ENCODE assay signal across 21 cellular contexts in the genomic region with DNA sequence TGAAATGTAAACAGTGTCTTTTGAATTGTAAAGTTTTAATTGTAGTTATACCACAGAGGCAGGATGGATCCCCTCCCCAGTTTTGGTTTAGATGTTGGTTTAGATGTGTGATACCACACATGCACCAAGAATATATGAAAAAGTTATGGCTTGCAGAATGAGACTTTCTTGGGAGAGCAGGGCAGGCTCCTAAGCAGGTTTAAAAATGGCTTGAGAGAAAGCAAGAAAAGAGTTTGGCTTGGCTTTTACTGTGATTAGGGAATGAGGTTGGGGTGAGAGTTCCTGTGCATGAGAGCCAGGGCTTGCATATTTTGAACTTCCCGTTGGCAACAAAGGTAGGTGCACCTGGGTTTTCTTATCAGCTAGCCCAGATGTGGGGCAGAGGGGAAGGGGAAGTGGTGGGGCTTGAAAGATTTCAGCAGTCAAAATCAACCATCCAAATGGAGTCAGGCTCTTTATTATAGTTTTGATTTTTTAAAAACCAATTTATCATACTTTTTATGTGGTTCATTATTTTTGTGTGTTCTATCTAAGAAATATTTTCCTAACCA.
DNase-seq lines count a peak whose midpoint lies in the region; ATAC-seq and TF ChIP-seq lines count a peak whose summit lies in the region.
"Had no signal": no experiment of that assay in that cellular context is flagged by ENCODE, and none has a peak within 500 bp of the region (broad histone marks: within the 10 kb centered on the region; RNA-seq: fewer than 3 reads in every experiment).

No MANE protein-coding gene starts in this region.

- no peaks in the 10 kb centered on the region; a peak in 1 of 22 replicates for H3K9me3 ChIP-seq in BLaER1 treated with 17β-estradiol and CSF1 and Interleukin-3, amounts not matched to agents 10 nM and 100 nM (replicated peaks in 1 of 11)
- H3K9me3 ChIP-seq in Karpas-422 (ENCODE audit: low read length): no peaks in the 10 kb centered on the region
- no peaks in the 10 kb centered on the region for H3K9me3 ChIP-seq in mucosa of descending colon
- H3K9me3 ChIP-seq: A549, MG63, Peyer's patch had no signal

- no peak overlapping the region for H3K27ac Mint-ChIP-seq in effector memory CD8-positive, alpha-beta T cell
- H3K27ac Mint-ChIP-seq: CD4-positive, CD25-positive, alpha-beta regulatory T cell had no signal

- H3K9me3 Mint-ChIP-seq in effector memory CD8-positive, alpha-beta T cell: no peaks in the 10 kb centered on the region

- H4K20me1 ChIP-seq in BLaER1 treated with 17β-estradiol and CSF1 and Interleukin-3, amounts not matched to agents 10 nM and 100 nM: no peaks in the 10 kb centered on the region
- H4K20me1 ChIP-seq in Karpas-422 (ENCODE audit: insufficient read depth, low read depth, low read length): no peaks in the 10 kb centered on the region

- no peaks in the 10 kb centered on the region for H3K27me3 Mint-ChIP-seq in effector memory CD8-positive, alpha-beta T cell
- H3K27me3 Mint-ChIP-seq: CD4-positive, CD25-positive, alpha-beta regulatory T cell had no signal

- peak overlapping the region; percentile 61; the same call in 1 of the 2 replicates for H2AFZ ChIP-seq in Karpas-422 (ENCODE audit: low read length)

- 0 out of 22 replicates have a peak, but pooled peaks cover 0 to under 1% (median 0%) of the 10 kb centered on the region in 11 experiments for H3K27me3 ChIP-seq in BLaER1 treated with 17β-estradiol and CSF1 and Interleukin-3, amounts not matched to agents 10 nM and 100 nM
- no peaks in the 10 kb centered on the region for H3K27me3 ChIP-seq in Karpas-422 (ENCODE audit: low read length)
- H3K27me3 ChIP-seq: MG63, Peyer's patch had no signal

- peak overlapping the region in 9 of 11 experiments; percentile 27 to 63 (median 44); a peak in 16 of 22 replicates for H3K4me2 ChIP-seq in BLaER1 treated with 17β-estradiol and CSF1 and Interleukin-3, amounts not matched to agents 10 nM and 100 nM
- peak overlapping the region; percentile 25 for H3K4me2 ChIP-seq in Karpas-422 (ENCODE audit: low read depth, low read length, poor library complexity, severe bottlenecking)
- H3K4me2 ChIP-seq: A549 had no signal

- no peak overlapping the region for H3K9ac ChIP-seq in BLaER1 treated with 17β-estradiol and CSF1 and Interleukin-3, amounts not matched to agents 10 nM and 100 nM
- H3K9ac ChIP-seq in Karpas-422 (ENCODE audit: low read length): 0 out of 2 replicates have a peak overlapping the region, but pooled peaks have one; percentile 20

- H3K79me2 ChIP-seq in Karpas-422 (ENCODE audit: low read length): no peaks in the 10 kb centered on the region

- no peaks in the 10 kb centered on the region for H3K9me2 ChIP-seq in Karpas-422 (replicated peaks; ENCODE audit: insufficient read depth, low read length)

- peaks cover 0 to 18% (median 9%) of the 10 kb centered on the region in 10 experiments; a peak in 13 of 20 replicates for H3K4me1 ChIP-seq in BLaER1 treated with 17β-estradiol and CSF1 and Interleukin-3, amounts not matched to agents 10 nM and 100 nM
- H3K4me1 ChIP-seq in Karpas-422 (ENCODE audit: low read length) (peaks cover 16% of the 10 kb centered on the region), mucosa of descending colon (ENCODE audit: low read depth) (no peaks in the 10 kb centered on the region)
- H3K4me1 ChIP-seq: A549, Peyer's patch had no signal

- peak; percentile 62 for DNase-seq in Karpas-422
- no peak for DNase-seq in effector memory CD8-positive, alpha-beta T cell
- DNase-seq in mucosa of descending colon: no peak
- no peak for DNase-seq in SKM-1 (lab: John Stamatoyannopoulos, UW; ENCODE audit: unreplicated experiment)
- no peak for DNase-seq in stimulated activated CD4-positive, alpha-beta T cell treated with anti-CD3 and anti-CD28 coated beads, Interleukin-2, amount 100 ng/mL, for 48 hours
- DNase-seq: Calu3; CD4-positive, CD25-positive, alpha-beta regulatory T cell; GOT3; MG63; NCI-H1105 treated with DMSO at 0.1 percent for 48 hours; NCI-H187 treated with DMSO at 0.1 percent for 48 hours; NCI-H2171; NCI-H446 treated with DMSO at 0.1 percent for 48 hours; NCI-H748 treated with DMSO at 0.1 percent for 48 hours; Peyer's patch; SHP77 treated with DMSO at 0.1 percent for 48 hours had no signal

- H3K4me1 Mint-ChIP-seq in effector memory CD8-positive, alpha-beta T cell (ENCODE audit: low read depth in 2 of 2): peaks cover 4 to 15% of the 10 kb centered on the region in 2 donors

- H3K4me3 Mint-ChIP-seq in effector memory CD8-positive, alpha-beta T cell: peak overlapping the region in 1 of 2 donors; percentile 2
- H3K4me3 Mint-ChIP-seq: CD4-positive, CD25-positive, alpha-beta regulatory T cell had no signal

- peak; percentile 56 for ATAC-seq in effector memory CD8-positive, alpha-beta T cell (replicated peaks)
- ATAC-seq in mucosa of descending colon: peak; percentile 40
- no peak for ATAC-seq in HG03175 (IDR thresholded peaks at IDR 0.05; ENCODE audit: unreplicated experiment)
- ATAC-seq: A549, K562 had no signal

- intact Hi-C loops in mucosa of descending colon (cut with DNase I, micrococcal nuclease): no loop called here

- H3K4me3 ChIP-seq in BLaER1 treated with 17β-estradiol and CSF1 and Interleukin-3, amounts not matched to agents 10 nM and 100 nM: no peak overlapping the region
- H3K4me3 ChIP-seq in Karpas-422 (ENCODE audit: low read length) (0 out of 2 replicates have a peak overlapping the region, but pooled peaks have one; percentile 13), mucosa of descending colon (no peak overlapping the region)
- H3K4me3 ChIP-seq: A549, K562, MG63, Peyer's patch had no signal

- no peaks in the 10 kb centered on the region for H3K36me3 ChIP-seq in BLaER1 treated with 17β-estradiol and CSF1 and Interleukin-3, amounts not matched to agents 10 nM and 100 nM
- H3K36me3 ChIP-seq in Karpas-422 (ENCODE audit: insufficient read depth, low read length) (no peaks in the 10 kb centered on the region), mucosa of descending colon (ENCODE audit: low read depth) (no peaks in the 10 kb centered on the region)
- H3K36me3 ChIP-seq: MG63, Peyer's patch had no signal

- H3K27ac ChIP-seq in BLaER1 treated with 17β-estradiol and CSF1 and Interleukin-3, amounts not matched to agents 10 nM and 100 nM: peak overlapping the region in 2 of 11 experiments; percentile 27 to 44; a peak in 3 of 22 replicates
- peak overlapping the region; percentile 68 for H3K27ac ChIP-seq in Karpas-422 (ENCODE audit: low read length)
- H3K27ac ChIP-seq: A549, HL-60, Peyer's patch had no signal

- no peaks in the 10 kb centered on the region for H3K36me3 Mint-ChIP-seq in effector memory CD8-positive, alpha-beta T cell (ENCODE audit: insufficient read depth)
- H3K36me3 Mint-ChIP-seq: CD4-positive, CD25-positive, alpha-beta regulatory T cell had no signal

- TF ChIP-seq CTCF in mucosa of descending colon (IDR thresholded peaks at IDR 0.05): no peak
